7 cellular contexts compared by ENCODE assay signal in genomic region chr2:225697936-225698335, GRCh38.
"Had no signal": no experiment of that assay in that cellular context is flagged by ENCODE, and none has a peak within 500 bp of the region (broad histone marks: within the 10 kb centered on the region; RNA-seq: fewer than 3 reads in every experiment).

No MANE protein-coding gene starts in this region.

- FAIRE-seq: GM12878, GM12891, GM12892, GM18507, GM19239 had no signal

- DNase-seq: GDM1, GF-D8 had no signal

- H3K4me3 ChIP-seq: GM12878 had no signal

- ATAC-seq: GM12878 had no signal
